Comparison of ENCODE assay signal across 7 cellular contexts in the genomic region with DNA sequence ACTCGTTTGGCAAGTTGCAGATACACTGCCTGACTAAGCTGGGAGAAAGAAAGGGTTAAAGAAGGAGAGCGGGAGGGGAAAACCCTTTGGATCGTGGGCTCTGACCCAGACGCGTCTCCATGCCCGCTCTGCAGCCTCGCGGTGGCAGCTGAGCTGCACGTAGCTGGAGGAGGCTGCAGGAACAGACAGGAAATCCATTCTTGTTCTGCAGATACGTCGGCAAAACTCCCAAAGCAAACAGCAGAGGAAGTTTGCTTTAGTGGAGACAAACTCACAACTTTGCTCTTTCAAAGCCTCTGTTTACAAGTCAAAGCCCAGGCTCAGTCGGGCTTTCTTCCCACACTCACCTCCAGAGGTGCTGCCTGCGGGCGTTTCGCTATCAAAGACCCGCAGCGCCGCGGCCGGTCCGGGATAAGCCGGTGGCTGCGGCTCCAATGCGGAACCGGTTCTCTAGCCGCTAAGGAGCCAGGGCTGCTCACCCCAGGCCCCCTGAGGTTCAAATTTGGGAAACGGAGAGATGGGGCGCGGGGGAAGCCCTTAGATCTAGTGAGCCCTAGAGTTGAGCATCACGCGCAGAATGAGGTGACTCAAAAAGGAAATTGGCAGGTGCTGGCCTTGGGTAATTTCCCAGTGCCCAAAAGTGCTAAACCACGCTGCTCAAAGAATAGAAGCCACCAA.
A peak's percentile ranks its signal among the peaks of the same experiment; 100 is the strongest.
DNase-seq lines count a peak whose midpoint lies in the region; ATAC-seq and TF ChIP-seq lines count a peak whose summit lies in the region.

No MANE protein-coding gene starts in this region.

- intact Hi-C loops in gastrocnemius medialis (cut with DNase I; ENCODE audit: low total_unique reads): no loop called here

- TF ChIP-seq CTCF in HEK293 (tag by site-specific recombination; IDR thresholded peaks at IDR 0.05) (peak; percentile 23; the same call in 1 of the 2 replicates), gastrocnemius medialis (IDR thresholded peaks at IDR 0.05 in 4 of 5, conservative IDR thresholded peaks at IDR 0.05 in 1 of 5) (no peak)

- CTCF ChIA-PET in HEK293 (lab: Yijun Ruan, JAX): interaction anchor here (0.6 to 2.5 kb wide), 7 partner anchors 11 to 940 kb away, joined by 3 to 27 read pairs (median 4); no protein-coding TSS in a partner anchor

- in situ Hi-C loops in gastrocnemius medialis (cut with MboI; ENCODE audit: low sequenced_read_pairs in 4 of 4): loop anchor here (10.0 to 25.0 kb wide), 3 partner anchors 939 to 1646 kb away; no protein-coding TSS in a partner anchor

- H3K9me3 ChIP-seq in HEK293 (ENCODE audit: control insufficient read depth, insufficient read depth, low read depth, low read length) (no peaks in the 10 kb centered on the region), iPS-18a (ENCODE audit: control insufficient read depth, low read depth, low read length) (no peaks in the 10 kb centered on the region), gastrocnemius medialis (no peaks in the 10 kb centered on the region)

- H3K36me3 ChIP-seq in HEK293 (ENCODE audit: control insufficient read depth in 2 of 2, insufficient read depth in 1 of 2, low read length in 2 of 2): no peaks in the 10 kb centered on the region
- no peaks in the 10 kb centered on the region for H3K36me3 ChIP-seq in iPS-18a (ENCODE audit: control insufficient read depth, low read depth, low read length)
- H3K36me3 ChIP-seq in gastrocnemius medialis: no peaks in the 10 kb centered on the region

- ATAC-seq in GM18499 (IDR thresholded peaks at IDR 0.05; ENCODE audit: insufficient read depth, unreplicated experiment) (peak; percentile 57), gastrocnemius medialis (no peak)

- H3K9ac ChIP-seq in iPS-18a (ENCODE audit: low read length): no peak overlapping the region

- H3K4me3 ChIP-seq in HEK293 (ENCODE audit: low read depth, low read length): peak overlapping the region; percentile 24
- H3K4me3 ChIP-seq in iPS-18a (ENCODE audit: low read length): peak overlapping the region; percentile 58
- peak overlapping the region; percentile 27 to 52 (median 34) for H3K4me3 ChIP-seq in gastrocnemius medialis

- DNase-seq in NCI-H526 (lab: John Stamatoyannopoulos, UW) (peak; percentile 4 to 55), anterior cingulate cortex (lab: John Stamatoyannopoulos, UW) (peak in 30 of 58 donors; percentile 3 to 65 (median 22)), gastrocnemius medialis (no peak), SW 1271 (lab: John Stamatoyannopoulos, UW) (no peak)

- H3K27ac ChIP-seq in HEK293 (ENCODE audit: extremely low read depth, low read depth, low read length): no peak overlapping the region
- H3K27ac ChIP-seq in iPS-18a (ENCODE audit: low read length): no peak overlapping the region
- H3K27ac ChIP-seq in gastrocnemius medialis: no peak overlapping the region

- H3K4me1 ChIP-seq in HEK293 (ENCODE audit: control insufficient read depth, insufficient read depth, low read length) (no peaks in the 10 kb centered on the region), iPS-18a (ENCODE audit: control insufficient read depth, low read depth, low read length) (peaks cover 47% of the 10 kb centered on the region), gastrocnemius medialis (peaks cover 9 to 12% of the 10 kb centered on the region in 2 donors)

- H3K27me3 ChIP-seq in iPS-18a (ENCODE audit: control insufficient read depth, insufficient read depth, low read length) (peaks cover 40% of the 10 kb centered on the region), gastrocnemius medialis (peaks cover 24 to 35% (median 29%) of the 10 kb centered on the region in 3 donors)

- POLR2A ChIA-PET in HEK293 (lab: Yijun Ruan, JAX): no interaction called here

- no peak for TF ChIP-seq POLR2A in gastrocnemius medialis (IDR thresholded peaks at IDR 0.05)

TF ChIP-seq in HEK293, 187 proteins besides CTCF, POLR2A, EP300 and RAD21:
- peak; percentile 62; the same call in 1 of the 2 replicates for TF ChIP-seq ZNF600 (tag by site-specific recombination; IDR thresholded peaks at IDR 0.05)
- TF ChIP-seq, protein P1, sequence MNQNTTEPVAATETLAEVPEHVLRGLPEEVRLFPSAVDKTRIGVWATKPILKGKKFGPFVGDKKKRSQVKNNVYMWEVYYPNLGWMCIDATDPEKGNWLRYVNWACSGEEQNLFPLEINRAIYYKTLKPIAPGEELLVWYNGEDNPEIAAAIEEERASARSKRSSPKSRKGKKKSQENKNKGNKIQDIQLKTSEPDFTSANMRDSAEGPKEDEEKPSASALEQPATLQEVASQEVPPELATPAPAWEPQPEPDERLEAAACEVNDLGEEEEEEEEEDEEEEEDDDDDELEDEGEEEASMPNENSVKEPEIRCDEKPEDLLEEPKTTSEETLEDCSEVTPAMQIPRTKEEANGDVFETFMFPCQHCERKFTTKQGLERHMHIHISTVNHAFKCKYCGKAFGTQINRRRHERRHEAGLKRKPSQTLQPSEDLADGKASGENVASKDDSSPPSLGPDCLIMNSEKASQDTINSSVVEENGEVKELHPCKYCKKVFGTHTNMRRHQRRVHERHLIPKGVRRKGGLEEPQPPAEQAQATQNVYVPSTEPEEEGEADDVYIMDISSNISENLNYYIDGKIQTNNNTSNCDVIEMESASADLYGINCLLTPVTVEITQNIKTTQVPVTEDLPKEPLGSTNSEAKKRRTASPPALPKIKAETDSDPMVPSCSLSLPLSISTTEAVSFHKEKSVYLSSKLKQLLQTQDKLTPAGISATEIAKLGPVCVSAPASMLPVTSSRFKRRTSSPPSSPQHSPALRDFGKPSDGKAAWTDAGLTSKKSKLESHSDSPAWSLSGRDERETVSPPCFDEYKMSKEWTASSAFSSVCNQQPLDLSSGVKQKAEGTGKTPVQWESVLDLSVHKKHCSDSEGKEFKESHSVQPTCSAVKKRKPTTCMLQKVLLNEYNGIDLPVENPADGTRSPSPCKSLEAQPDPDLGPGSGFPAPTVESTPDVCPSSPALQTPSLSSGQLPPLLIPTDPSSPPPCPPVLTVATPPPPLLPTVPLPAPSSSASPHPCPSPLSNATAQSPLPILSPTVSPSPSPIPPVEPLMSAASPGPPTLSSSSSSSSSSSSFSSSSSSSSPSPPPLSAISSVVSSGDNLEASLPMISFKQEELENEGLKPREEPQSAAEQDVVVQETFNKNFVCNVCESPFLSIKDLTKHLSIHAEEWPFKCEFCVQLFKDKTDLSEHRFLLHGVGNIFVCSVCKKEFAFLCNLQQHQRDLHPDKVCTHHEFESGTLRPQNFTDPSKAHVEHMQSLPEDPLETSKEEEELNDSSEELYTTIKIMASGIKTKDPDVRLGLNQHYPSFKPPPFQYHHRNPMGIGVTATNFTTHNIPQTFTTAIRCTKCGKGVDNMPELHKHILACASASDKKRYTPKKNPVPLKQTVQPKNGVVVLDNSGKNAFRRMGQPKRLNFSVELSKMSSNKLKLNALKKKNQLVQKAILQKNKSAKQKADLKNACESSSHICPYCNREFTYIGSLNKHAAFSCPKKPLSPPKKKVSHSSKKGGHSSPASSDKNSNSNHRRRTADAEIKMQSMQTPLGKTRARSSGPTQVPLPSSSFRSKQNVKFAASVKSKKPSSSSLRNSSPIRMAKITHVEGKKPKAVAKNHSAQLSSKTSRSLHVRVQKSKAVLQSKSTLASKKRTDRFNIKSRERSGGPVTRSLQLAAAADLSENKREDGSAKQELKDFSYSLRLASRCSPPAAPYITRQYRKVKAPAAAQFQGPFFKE (tag by site-specific recombination; IDR thresholded peaks at IDR 0.05; ENCODE audit: borderline replicate concordance): no peak

Comparison
In these comparisons a context has a peak if more than half of its experiments do, and no peak if none do; other contexts are left out.
1. DNase-seq: peak in NCI-H526 (2 of 2) and anterior cingulate cortex (30 of 58); none in gastrocnemius medialis (0 of 2) and SW 1271 (0 of 2).
2. Peak in every context shown above with its lines, with median percentiles within 50 percentile points of each other: H3K4me3 ChIP-seq.